ENCODE assay signal across 8 cellular contexts in genomic region chr1:222813866-222814535, GRCh38. TPM values are rescaled to one million over a fixed set of nuclear protein-coding genes. Genes with fewer than 3 reads are reported as not detected.
DNase-seq lines count a peak whose midpoint lies in the region; ATAC-seq and TF ChIP-seq lines count a peak whose summit lies in the region.

No MANE protein-coding gene starts in this region.

- H3K4me3 Mint-ChIP-seq in Calu3 (ENCODE audit: low read depth, unreplicated experiment): peak overlapping the region; percentile 99

- H3K4me1 Mint-ChIP-seq in Calu3 (ENCODE audit: low read depth, unreplicated experiment): peaks cover 25% of the 10 kb centered on the region

- peaks cover 17 to 21% of the 10 kb centered on the region in 2 donors for H3K4me1 ChIP-seq in duodenal mucosa (ENCODE audit: control insufficient read depth in 1 of 2, insufficient read depth in 2 of 2, low read length in 2 of 2)
- H3K4me1 ChIP-seq in neuron (ENCODE audit: insufficient read depth, low read length): peaks cover 15% of the 10 kb centered on the region

- H3K9ac ChIP-seq in duodenal mucosa (ENCODE audit: low read depth in 1 of 2, low read length in 2 of 2): peak overlapping the region; percentile 58 to 85

- TF ChIP-seq POLR2A in lower leg skin (IDR thresholded peaks at IDR 0.05): no peak

- no peak for TF ChIP-seq CTCF in Calu3 (IDR thresholded peaks at IDR 0.05; ENCODE audit: unreplicated experiment)
- TF ChIP-seq CTCF in lower leg skin (IDR thresholded peaks at IDR 0.05): no peak

- H3K36me3 Mint-ChIP-seq in Calu3 (ENCODE audit: insufficient read depth, unreplicated experiment): peaks cover 19% of the 10 kb centered on the region

- BruUV-seq in Calu3 (replicated peaks; lab: Mats Ljungman, UMichigan): no TSS peak

- WGBS in lower leg skin, 2 donors: 48 to 57% methylated on average over 14 of the region's 14 CpGs

- intact Hi-C loops in Calu3 (cut with micrococcal nuclease; ENCODE audit: unreplicated experiment) (no loop called here), lower leg skin (cut with DNase I; ENCODE audit: low total_unique reads) (no loop called here)

- H3K27ac Mint-ChIP-seq in Calu3 (ENCODE audit: unreplicated experiment): peak overlapping the region; percentile 80

- no peaks in the 10 kb centered on the region for H3K36me3 ChIP-seq in duodenal mucosa (ENCODE audit: control insufficient read depth in 1 of 2, insufficient read depth in 2 of 2, low read length in 2 of 2)
- H3K36me3 ChIP-seq in neuron (ENCODE audit: insufficient read depth, low read length): no peaks in the 10 kb centered on the region

- ATAC-seq in GM21825 (IDR thresholded peaks at IDR 0.05; ENCODE audit: unreplicated experiment) (no peak), HG03378 (IDR thresholded peaks at IDR 0.05; ENCODE audit: unreplicated experiment) (no peak)

- H3K27me3 ChIP-seq in duodenal mucosa (ENCODE audit: control insufficient read depth in 1 of 2, insufficient read depth in 2 of 2, low read length in 2 of 2) (no peaks in the 10 kb centered on the region), neuron (ENCODE audit: insufficient read depth, low read length) (no peaks in the 10 kb centered on the region)

- no peaks in the 10 kb centered on the region for H3K9me3 Mint-ChIP-seq in Calu3 (ENCODE audit: low read depth, unreplicated experiment)

- CTCF ChIA-PET in Calu3 (lab: Charles Lee): no interaction called here

- no peaks in the 10 kb centered on the region for H3K27me3 Mint-ChIP-seq in Calu3 (ENCODE audit: unreplicated experiment)

- peak overlapping the region; percentile 81 for H3K27ac ChIP-seq in duodenal mucosa (ENCODE audit: low read depth, low read length)

- DNase-seq in Calu3 (no peak), NCI-H69 (lab: John Stamatoyannopoulos, UW) (peak; percentile 58), NCI-H2196 treated with DMSO at 0.1 percent for 48 hours (lab: John Stamatoyannopoulos, UW; ENCODE audit: unreplicated experiment) (no peak), lower leg skin (ENCODE audit: low spot score in 2 of 2) (no peak)

- peak overlapping the region; percentile 94 to 97 for H3K4me3 ChIP-seq in duodenal mucosa (ENCODE audit: low read depth in 1 of 2, low read length in 2 of 2)
- H3K4me3 ChIP-seq in neuron (ENCODE audit: low read length): peak overlapping the region; percentile 92
- no peak overlapping the region for H3K4me3 ChIP-seq in lower leg skin (ENCODE audit: low read depth, poor library complexity, severe bottlenecking)

- no peaks in the 10 kb centered on the region for H3K9me3 ChIP-seq in duodenal mucosa (ENCODE audit: control insufficient read depth in 1 of 2, low read length in 2 of 2)
- no peaks in the 10 kb centered on the region for H3K9me3 ChIP-seq in neuron (ENCODE audit: low read length)

- peak overlapping the region; percentile 96 for H2AFZ ChIP-seq in neuron (ENCODE audit: low read depth, low read length)

RNA-seq across cellular contexts. Expression of gene DISP1, which starts 0.8 kb away (rescaled TPM):
- total RNA-seq in Calu3 (2022) (2.9 and 4.2 TPM in 2 replicates), lower leg skin (10 to 100 TPM in 1 of 4 donors, 1 to 10 TPM in 3; 5.8 to 12.0 (median 7.6) TPM)
